Comparison of ENCODE assay signal across 21 cellular contexts in the genomic region with DNA sequence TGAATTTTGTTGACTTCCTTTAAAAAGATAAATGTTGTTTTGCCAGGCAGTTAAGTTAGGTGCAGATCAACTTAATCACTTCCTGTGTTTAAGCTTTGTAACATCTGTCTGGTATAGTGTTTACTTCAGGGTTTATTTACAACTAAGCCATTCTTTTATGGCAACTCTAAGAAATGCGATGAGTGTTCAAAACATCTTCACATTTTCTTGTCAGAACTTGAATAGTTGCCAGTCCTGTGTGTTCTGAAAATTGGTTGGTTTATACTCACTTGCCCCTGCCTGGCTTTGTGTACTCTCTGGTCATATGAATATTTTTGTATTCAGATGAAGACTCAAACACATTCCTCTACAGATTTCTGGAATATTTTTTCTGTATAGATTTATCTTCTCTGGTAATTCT.
A peak's percentile ranks its signal among the peaks of the same experiment; 100 is the strongest.
DNase-seq lines count a peak whose midpoint lies in the region; ATAC-seq and TF ChIP-seq lines count a peak whose summit lies in the region.
"Had no signal": no experiment of that assay in that cellular context is flagged by ENCODE, and none has a peak within 500 bp of the region (broad histone marks: within the 10 kb centered on the region; RNA-seq: fewer than 3 reads in every experiment).

No MANE protein-coding gene starts in this region.

- no peak for ATAC-seq in natural killer cell

- H3K27me3 ChIP-seq in mammary epithelial cell (ENCODE audit: insufficient read depth, low read length) (no peaks in the 10 kb centered on the region), adipocyte (replicated peaks; ENCODE audit: control insufficient read depth, insufficient read depth, low read length) (no peaks in the 10 kb centered on the region)
- H3K27me3 ChIP-seq: cardiac muscle cell, SJCRH30 had no signal

- POLR2A ChIA-PET in MCF 10A (lab: Yijun Ruan, JAX) = no interaction called here

- H3K4me1 Mint-ChIP-seq in MCF 10A (ENCODE audit: insufficient read depth, unreplicated experiment) (no peaks in the 10 kb centered on the region), natural killer cell (no peaks in the 10 kb centered on the region)
- H3K4me1 Mint-ChIP-seq: immature natural killer cell had no signal

- H3K79me2 ChIP-seq in mammary epithelial cell (ENCODE audit: insufficient read depth, low read length) = no peaks in the 10 kb centered on the region

- dilution Hi-C loops in mammary epithelial cell (cut with HindIII; ENCODE audit: low sequenced_read_pairs) = no loop called here

- H3K9me3 ChIP-seq in mammary epithelial cell (replicated peaks; ENCODE audit: insufficient read depth, low read length) = no peaks in the 10 kb centered on the region
- H3K9me3 ChIP-seq in adipocyte (ENCODE audit: control insufficient read depth, low read length) = peaks cover 8% of the 10 kb centered on the region

- TF ChIP-seq CTCF in mammary epithelial cell (conservative IDR thresholded peaks at IDR 0.05 in 1 of 2, IDR thresholded peaks at IDR 0.05 in 1 of 2; ENCODE audit: extremely low read depth in 1 of 2, insufficient read depth in 1 of 2, low read depth in 1 of 2, low read length in 2 of 2) (no peak), MCF 10A (IDR thresholded peaks at IDR 0.05; ENCODE audit: unreplicated experiment) (no peak), fibroblast of villous mesenchyme (IDR thresholded peaks at IDR 0.05; ENCODE audit: insufficient read depth, low read depth, low read length) (no peak), natural killer cell (IDR thresholded peaks at IDR 0.05) (no peak)

- BruUV-seq in mammary epithelial cell (replicated peaks; lab: Mats Ljungman, UMichigan) = no TSS peak
- no TSS peak for BruUV-seq in MCF 10A (replicated peaks; lab: Mats Ljungman, UMichigan)

- no peak overlapping the region for H3K4me3 ChIP-seq in mammary epithelial cell (replicated peaks in 1 of 3; ENCODE audit: insufficient read depth in 1 of 3, low read depth in 2 of 3, low read length in 3 of 3)
- no peak overlapping the region for H3K4me3 ChIP-seq in adipocyte (ENCODE audit: low read length)
- no peak overlapping the region for H3K4me3 ChIP-seq in fibroblast of villous mesenchyme (ENCODE audit: low read depth, low read length)
- H3K4me3 ChIP-seq: cardiac muscle cell, SJCRH30 had no signal

- DNase-seq in mammary epithelial cell (peak; percentile 45), MCF 10A (ENCODE audit: unreplicated experiment) (no peak), adipocyte (ENCODE audit: low read depth) (peak; percentile 21), fibroblast of villous mesenchyme (ENCODE audit: low read depth) (peak; percentile 76), substantia nigra (lab: John Stamatoyannopoulos, UW) (no peak), LoVo (ENCODE audit: low spot score) (no peak), NCI-H1694 (lab: John Stamatoyannopoulos, UW) (no peak), natural killer cell (no peak)
- DNase-seq: 8988T; activated CD4-positive, alpha-beta T cell treated with anti-CD3 and anti-CD28 coated beads, Interleukin-2, amount 50 U/mL, for 1 hour; activated CD8-positive, alpha-beta memory T cell treated with anti-CD3 and anti-CD28 coated beads, Interleukin-2, amount 50 U/mL, for 4 hours; activated gamma-delta T cell; amniotic stem cell; C1 segment of cervical spinal cord; immature natural killer cell; NCI-H187; SJCRH30; stimulated activated CD4-positive, alpha-beta T cell treated with anti-CD3 and anti-CD28 coated beads, Interleukin-4, amount 100 ng/mL, for 1 hour; WERI-Rb-1 had no signal

- H3K27me3 Mint-ChIP-seq in MCF 10A (ENCODE audit: insufficient read depth, unreplicated experiment) (no peaks in the 10 kb centered on the region), natural killer cell (ENCODE audit: low read depth in 2 of 2) (no peaks in the 10 kb centered on the region)
- H3K27me3 Mint-ChIP-seq: type B pancreatic cell had no signal

- H3K27ac Mint-ChIP-seq in MCF 10A (ENCODE audit: low read depth, unreplicated experiment) (no peak overlapping the region), natural killer cell (no peak overlapping the region)
- H3K27ac Mint-ChIP-seq: immature natural killer cell, type B pancreatic cell had no signal

- no peak overlapping the region for H3K9ac ChIP-seq in mammary epithelial cell (ENCODE audit: insufficient read depth, low read length)
- H3K9ac ChIP-seq in adipocyte (ENCODE audit: low read length) = no peak overlapping the region

- H3K4me1 ChIP-seq in mammary epithelial cell (ENCODE audit: insufficient read depth, low read length) (no peaks in the 10 kb centered on the region), adipocyte (ENCODE audit: control insufficient read depth, insufficient read depth, low read length) (peaks cover 7% of the 10 kb centered on the region)
- H3K4me1 ChIP-seq: SJCRH30 had no signal

- WGBS in mammary epithelial cell (ENCODE audit: low coverage, missing lambda C conversion rate) = 27% methylated on average over 1 of the region's 1 CpG

- CTCF ChIA-PET in mammary epithelial cell (lab: Charles Lee; ENCODE audit: low non-redundant PET) = no interaction called here
- CTCF ChIA-PET in MCF 10A (lab: Yijun Ruan, JAX) = no interaction called here

- no peaks in the 10 kb centered on the region for H4K20me1 ChIP-seq in mammary epithelial cell (ENCODE audit: insufficient read depth, low read length)

- H3K4me3 Mint-ChIP-seq in MCF 10A (ENCODE audit: unreplicated experiment) = no peak overlapping the region
- no peak overlapping the region for H3K4me3 Mint-ChIP-seq in natural killer cell
- H3K4me3 Mint-ChIP-seq: immature natural killer cell, type B pancreatic cell had no signal

- H3K9me3 Mint-ChIP-seq in MCF 10A (ENCODE audit: unreplicated experiment) = peaks cover 7% of the 10 kb centered on the region
- no peaks in the 10 kb centered on the region for H3K9me3 Mint-ChIP-seq in natural killer cell

- in situ Hi-C loops in mammary epithelial cell (cut with MboI; ENCODE audit: low sequenced_read_pairs in 2 of 2) = no loop called here

- H3K27ac ChIP-seq in mammary epithelial cell (ENCODE audit: insufficient read depth, low read depth, low read length) (peak overlapping the region; percentile 15), substantia nigra (ENCODE audit: low read depth, low read length, poor library complexity, severe bottlenecking) (no peak overlapping the region)
- H3K27ac ChIP-seq: cardiac muscle cell, SJCRH30, WERI-Rb-1 had no signal

- H3K36me3 Mint-ChIP-seq in MCF 10A (ENCODE audit: insufficient read depth, unreplicated experiment) (no peaks in the 10 kb centered on the region), natural killer cell (no peaks in the 10 kb centered on the region)
- H3K36me3 Mint-ChIP-seq: immature natural killer cell, type B pancreatic cell had no signal

- H2AFZ ChIP-seq in mammary epithelial cell (ENCODE audit: low read depth, low read length) = peak overlapping the region; percentile 71

- H3K4me2 ChIP-seq in mammary epithelial cell (ENCODE audit: insufficient read depth, low read depth, low read length) = peak overlapping the region; percentile 10

- intact Hi-C loops in mammary epithelial cell (cut with micrococcal nuclease) = no loop called here
- intact Hi-C loops in MCF 10A (cut with micrococcal nuclease) = loop anchor here (5.0 kb wide), 1 partner anchor 37 kb away; no protein-coding TSS in a partner anchor
- intact Hi-C loops in natural killer cell (cut with micrococcal nuclease) = no loop called here

- no peaks in the 10 kb centered on the region for H3K36me3 ChIP-seq in mammary epithelial cell (ENCODE audit: insufficient read depth, low read length)
- no peaks in the 10 kb centered on the region for H3K36me3 ChIP-seq in adipocyte (ENCODE audit: control insufficient read depth, insufficient read depth, low read length, severe bottlenecking)
- H3K36me3 ChIP-seq: cardiac muscle cell, SJCRH30, WERI-Rb-1 had no signal

Comparison
In these comparisons a context has a peak if more than half of its experiments do, and no peak if none do; other contexts are left out.
1. DNase-seq: peak in mammary epithelial cell (single experiment), adipocyte (single experiment) and fibroblast of villous mesenchyme (single experiment); none in MCF 10A (single experiment), substantia nigra (0 of 49), LoVo (single experiment), NCI-H1694 (single experiment) and natural killer cell (single experiment).